In the genomic region with DNA sequence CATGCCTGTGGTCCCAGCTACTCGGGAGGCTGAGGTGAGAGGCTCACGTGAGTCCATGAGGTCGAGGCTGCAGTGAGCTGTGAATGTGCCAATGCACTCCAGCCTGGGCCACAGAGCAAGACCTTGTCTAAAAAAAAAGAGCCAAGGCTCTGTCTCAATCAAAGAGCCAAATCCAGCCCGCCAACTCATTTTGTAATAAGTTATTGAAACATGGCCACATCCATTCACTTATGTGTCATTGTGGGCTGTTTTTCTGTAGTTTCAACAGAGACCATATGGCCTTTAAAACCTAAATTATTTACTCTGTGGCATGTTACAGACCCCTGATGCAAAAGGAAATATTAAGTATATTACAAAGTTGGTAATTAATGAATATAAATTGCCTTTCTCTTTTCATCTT, we compare ENCODE assay signal across 28 cellular contexts.
"Had no signal": no experiment of that assay in that cellular context is flagged by ENCODE, and none has a peak within 500 bp of the region (broad histone marks: within the 10 kb centered on the region; RNA-seq: fewer than 3 reads in every experiment).

No MANE protein-coding gene starts in this region.

- ATAC-seq: activated T-helper 17 cell treated with anti-CD3 and anti-CD28 coated beads, Interleukin-2, amount 50 U/mL, for 72 hours; Right ventricle myocardium inferior; T-cell had no signal

- H3K4me1 Mint-ChIP-seq: activated B cell treated with CpG ODN at 0.5 μM for 24 hours; activated CD4-positive, alpha-beta memory T cell treated with anti-CD3 and anti-CD28 coated beads, Interleukin-2, amount 10 ng/mL, durations not matched to agents 7 days and 5 days; activated CD4-positive, alpha-beta T cell treated with anti-CD3 and anti-CD28 coated beads, Interleukin-2, amount 10 ng/mL, durations not matched to agents 7 days and 5 days; activated naive CD8-positive, alpha-beta T cell treated with anti-CD3 and anti-CD28 coated beads for 36 hours; activated T-helper 17 cell treated with anti-CD3 and anti-CD28 coated beads, Interleukin-2, amount 50 U/mL, for 72 hours; T-cell had no signal

- DNase-seq: activated B cell treated with CpG ODN at 0.5 μM for 24 hours; activated CD4-positive, alpha-beta memory T cell treated with anti-CD3 and anti-CD28 coated beads, Interleukin-2, amount 10 ng/mL, durations not matched to agents 7 days and 5 days; activated CD4-positive, alpha-beta T cell treated with anti-CD3 and anti-CD28 coated beads for 1 hour; activated CD4-positive, alpha-beta T cell treated with anti-CD3 and anti-CD28 coated beads, Interleukin-2, amount 10 ng/mL, durations not matched to agents 7 days and 5 days; activated gamma-delta T cell; activated naive CD4-positive, alpha-beta T cell treated with anti-CD3 and anti-CD28 coated beads for 36 hours; activated naive CD8-positive, alpha-beta T cell treated with anti-CD3 and anti-CD28 coated beads for 36 hours; activated T-cell treated with anti-CD3 and anti-CD28 coated beads for 4 hours; activated T-cell treated with anti-CD3 and anti-CD28 coated beads, Interleukin-2, amount 50 U/mL, for 48 hours; adrenal gland; anterior cingulate cortex; caudate nucleus; NCI-H1092; NCI-H1417; NCI-H1930; NCI-H2171; NCI-H226; NCI-H510A; NCI-H526 treated with DMSO at 0.1 percent for 48 hours; NCI-H82; RPMI8226; T-cell; T-helper 2 cell; T1000 had no signal

- H3K4me3 ChIP-seq: adrenal gland, breast epithelium had no signal

- H3K36me3 ChIP-seq: adrenal gland, breast epithelium had no signal

- H3K36me3 Mint-ChIP-seq: activated naive CD8-positive, alpha-beta T cell treated with anti-CD3 and anti-CD28 coated beads for 36 hours; T-cell had no signal

- H3K9me3 ChIP-seq: adrenal gland, breast epithelium had no signal

- H3K4me3 Mint-ChIP-seq: activated B cell treated with CpG ODN at 0.5 μM for 24 hours; activated CD4-positive, alpha-beta memory T cell treated with anti-CD3 and anti-CD28 coated beads, Interleukin-2, amount 10 ng/mL, durations not matched to agents 7 days and 5 days; activated CD4-positive, alpha-beta T cell treated with anti-CD3 and anti-CD28 coated beads, Interleukin-2, amount 10 ng/mL, durations not matched to agents 7 days and 5 days; activated naive CD4-positive, alpha-beta T cell treated with anti-CD3 and anti-CD28 coated beads for 36 hours; activated naive CD8-positive, alpha-beta T cell treated with anti-CD3 and anti-CD28 coated beads for 36 hours; activated T-helper 17 cell treated with anti-CD3 and anti-CD28 coated beads, Interleukin-2, amount 50 U/mL, for 72 hours; T-cell had no signal

- H3K9ac ChIP-seq: KMS-11 had no signal

- H3K27ac Mint-ChIP-seq: activated B cell treated with CpG ODN at 0.5 μM for 24 hours; activated CD4-positive, alpha-beta memory T cell treated with anti-CD3 and anti-CD28 coated beads, Interleukin-2, amount 10 ng/mL, durations not matched to agents 7 days and 5 days; activated CD4-positive, alpha-beta T cell treated with anti-CD3 and anti-CD28 coated beads, Interleukin-2, amount 10 ng/mL, durations not matched to agents 7 days and 5 days; activated naive CD4-positive, alpha-beta T cell treated with anti-CD3 and anti-CD28 coated beads for 36 hours; activated naive CD8-positive, alpha-beta T cell treated with anti-CD3 and anti-CD28 coated beads for 36 hours; activated T-helper 17 cell treated with anti-CD3 and anti-CD28 coated beads, Interleukin-2, amount 50 U/mL, for 72 hours; T-cell had no signal

- H3K9me3 Mint-ChIP-seq: activated naive CD4-positive, alpha-beta T cell treated with anti-CD3 and anti-CD28 coated beads for 36 hours; activated naive CD8-positive, alpha-beta T cell treated with anti-CD3 and anti-CD28 coated beads for 36 hours had no signal

- H3K27me3 ChIP-seq: adrenal gland, breast epithelium had no signal

- H3K4me1 ChIP-seq: adrenal gland, breast epithelium had no signal

- H3K27me3 Mint-ChIP-seq: activated B cell treated with CpG ODN at 0.5 μM for 24 hours; activated CD4-positive, alpha-beta memory T cell treated with anti-CD3 and anti-CD28 coated beads, Interleukin-2, amount 10 ng/mL, durations not matched to agents 7 days and 5 days; activated CD4-positive, alpha-beta T cell treated with anti-CD3 and anti-CD28 coated beads, Interleukin-2, amount 10 ng/mL, durations not matched to agents 7 days and 5 days; activated naive CD8-positive, alpha-beta T cell treated with anti-CD3 and anti-CD28 coated beads for 36 hours; activated T-helper 17 cell treated with anti-CD3 and anti-CD28 coated beads, Interleukin-2, amount 50 U/mL, for 72 hours; T-cell had no signal
